In genomic region chr2:181772777-181773176, GRCh38 we compare ENCODE assay signal across 5 cellular contexts.
"Had no signal": no experiment of that assay in that cellular context is flagged by ENCODE, and none has a peak within 500 bp of the region (broad histone marks: within the 10 kb centered on the region; RNA-seq: fewer than 3 reads in every experiment).

No MANE protein-coding gene starts in this region.

- DNase-seq: GOT3, H7, IMR-90, KBM-7 had no signal

- H3K4me3 ChIP-seq: HAP-1 had no signal

- H3K36me3 ChIP-seq: HAP-1 had no signal

- H3K4me1 ChIP-seq: HAP-1 had no signal

- H3K9me3 ChIP-seq: HAP-1 had no signal
